27 cellular contexts compared by ENCODE assay signal in genomic region chr7:84149573-84149972, GRCh38. TPM values are rescaled to one million over a fixed set of nuclear protein-coding genes. Genes with fewer than 3 reads are reported as not detected.
DNase-seq lines count a peak whose midpoint lies in the region; ATAC-seq, FAIRE-seq and TF ChIP-seq lines count a peak whose summit lies in the region.
"Had no signal": no experiment of that assay in that cellular context is flagged by ENCODE, and none has a peak within 500 bp of the region (broad histone marks: within the 10 kb centered on the region; RNA-seq: fewer than 3 reads in every experiment).

No MANE protein-coding gene starts in this region.

- H3K9me3 Mint-ChIP-seq in osteocyte (ENCODE audit: unreplicated experiment), result no peaks in the 10 kb centered on the region

- FAIRE-seq in HTR-8/SVneo (lab: Jason Lieb, UNC), result no peak
- FAIRE-seq: K562 had no signal

- H3K79me2 ChIP-seq in hepatocyte, result peaks cover 51% of the 10 kb centered on the region

- peak overlapping the region; percentile 71 for H3K4me2 ChIP-seq in hepatocyte

- peak overlapping the region; percentile 92 for H3K27ac ChIP-seq in hepatocyte
- H3K27ac ChIP-seq: heart right ventricle, HL-60, prostate gland, upper lobe of right lung, WERI-Rb-1 had no signal

- DNase-seq in HTR-8/SVneo (ENCODE audit: insufficient read length, low spot score), result peak; percentile 2
- DNase-seq in NCI-H748 (lab: John Stamatoyannopoulos, UW; ENCODE audit: unreplicated experiment), result peak; percentile 49
- DNase-seq in hepatocyte (ENCODE audit: low spot score), result no peak
- no peak for DNase-seq in osteocyte (ENCODE audit: extremely low spot score, unreplicated experiment)
- no peak for DNase-seq in GM13976 (ENCODE audit: low spot score)
- DNase-seq: activated CD4-positive, alpha-beta T cell treated with anti-CD3 and anti-CD28 coated beads, Interleukin-2, amount 50 U/mL, for 4 hours; activated naive CD4-positive, alpha-beta T cell; activated T-cell treated with anti-CD3 and anti-CD28 coated beads for 4 hours; anterior cingulate cortex; EL; heart right ventricle; kidney; mesenchymal stem cell; natural killer cell; NCI-H2029; NCI-H524; OCI-M1; stimulated activated CD4-positive, alpha-beta T cell treated with anti-CD3 and anti-CD28 coated beads, Interleukin-4, amount 100 ng/mL, for 4 hours; T-helper 2 cell; upper lobe of right lung; WERI-Rb-1 had no signal

- H3K36me3 Mint-ChIP-seq in osteocyte (ENCODE audit: unreplicated experiment), result no peaks in the 10 kb centered on the region
- H3K36me3 Mint-ChIP-seq: natural killer cell had no signal

- H3K27ac Mint-ChIP-seq in osteocyte (ENCODE audit: unreplicated experiment), result no peak overlapping the region
- H3K27ac Mint-ChIP-seq: natural killer cell had no signal

- no peaks in the 10 kb centered on the region for H3K27me3 ChIP-seq in hepatocyte
- H3K27me3 ChIP-seq: heart right ventricle, upper lobe of right lung had no signal

- in situ Hi-C loops in GM13976 (cut with MboI; ENCODE audit: low sequenced_read_pairs, unreplicated experiment), result no loop called here

- WGBS in hepatocyte (ENCODE audit: low lambda C conversion rate, missing lambda C conversion rate), result 20% methylated on average over 3 of the region's 3 CpGs

- peak overlapping the region; percentile 81 for H3K4me3 Mint-ChIP-seq in osteocyte (ENCODE audit: unreplicated experiment)
- H3K4me3 Mint-ChIP-seq: natural killer cell had no signal

- H3K9me2 ChIP-seq in hepatocyte (replicated peaks; ENCODE audit: insufficient read depth), result no peaks in the 10 kb centered on the region

- peak overlapping the region; percentile 69 for H3K4me3 ChIP-seq in hepatocyte
- H3K4me3 ChIP-seq: heart right ventricle, K562, prostate gland, upper lobe of right lung had no signal

- ATAC-seq in HG02884 (IDR thresholded peaks at IDR 0.05; ENCODE audit: unreplicated experiment), result no peak
- no peak for ATAC-seq in HG03280 (IDR thresholded peaks at IDR 0.05; ENCODE audit: unreplicated experiment)
- no peak for ATAC-seq in HG03095 (IDR thresholded peaks at IDR 0.05; ENCODE audit: unreplicated experiment)
- ATAC-seq: heart right ventricle, K562, natural killer cell, upper lobe of right lung had no signal

- H4K20me1 ChIP-seq in hepatocyte (ENCODE audit: insufficient read depth, poor library complexity, severe bottlenecking), result no peaks in the 10 kb centered on the region

- peak overlapping the region; percentile 77 for H2AFZ ChIP-seq in hepatocyte

- no peaks in the 10 kb centered on the region for H3K27me3 Mint-ChIP-seq in osteocyte (ENCODE audit: unreplicated experiment)

- no peaks in the 10 kb centered on the region for H3K36me3 ChIP-seq in hepatocyte (replicated peaks; ENCODE audit: insufficient read depth, low read depth)
- H3K36me3 ChIP-seq: heart right ventricle, prostate gland, upper lobe of right lung, WERI-Rb-1 had no signal

- TF ChIP-seq CTCF in hepatocyte (IDR thresholded peaks at IDR 0.05; ENCODE audit: poor library complexity), result no peak
- no peak for TF ChIP-seq CTCF in osteocyte (IDR thresholded peaks at IDR 0.05)
- no peak for TF ChIP-seq CTCF in GM13976 (IDR thresholded peaks at IDR 0.05; ENCODE audit: borderline replicate concordance, control extremely low read depth, extremely low read depth, insufficient read depth, missing control alignments)

- no peaks in the 10 kb centered on the region for H3K9me3 ChIP-seq in hepatocyte (ENCODE audit: low read depth)
- H3K9me3 ChIP-seq: heart right ventricle, prostate gland, upper lobe of right lung had no signal

- H3K4me1 ChIP-seq in hepatocyte (ENCODE audit: insufficient read depth), result peaks cover 25% of the 10 kb centered on the region
- H3K4me1 ChIP-seq: heart right ventricle, prostate gland, upper lobe of right lung had no signal

- peaks cover 13% of the 10 kb centered on the region for H3K4me1 Mint-ChIP-seq in osteocyte (ENCODE audit: unreplicated experiment)
- H3K4me1 Mint-ChIP-seq: natural killer cell had no signal

RNA-seq across cellular contexts. Expression of gene SEMA3A, which starts 45.0 kb away (rescaled TPM):
- total RNA-seq in hepatocyte, result 64.6 and 72.3 TPM in 2 replicates
- polyA plus RNA-seq in hepatocyte, result 19.3 and 20.2 TPM in 2 replicates
- 2.4 and 3.7 TPM in 2 replicates for total RNA-seq in osteocyte

Comparison
In these comparisons a context has a peak if more than half of its experiments do, and no peak if none do; other contexts are left out.
1. DNase-seq: peak in HTR-8/SVneo (single experiment) and NCI-H748 (single experiment); none in hepatocyte (single experiment), osteocyte (single experiment) and GM13976 (single experiment).
2. RNA of gene SEMA3A, which starts 45.0 kb away (total RNA-seq): 64.6 to 72.3 TPM in hepatocyte; 2.4 to 3.7 TPM in osteocyte; every median in the first group is over 10 times any median in the second.